In the genomic region with DNA sequence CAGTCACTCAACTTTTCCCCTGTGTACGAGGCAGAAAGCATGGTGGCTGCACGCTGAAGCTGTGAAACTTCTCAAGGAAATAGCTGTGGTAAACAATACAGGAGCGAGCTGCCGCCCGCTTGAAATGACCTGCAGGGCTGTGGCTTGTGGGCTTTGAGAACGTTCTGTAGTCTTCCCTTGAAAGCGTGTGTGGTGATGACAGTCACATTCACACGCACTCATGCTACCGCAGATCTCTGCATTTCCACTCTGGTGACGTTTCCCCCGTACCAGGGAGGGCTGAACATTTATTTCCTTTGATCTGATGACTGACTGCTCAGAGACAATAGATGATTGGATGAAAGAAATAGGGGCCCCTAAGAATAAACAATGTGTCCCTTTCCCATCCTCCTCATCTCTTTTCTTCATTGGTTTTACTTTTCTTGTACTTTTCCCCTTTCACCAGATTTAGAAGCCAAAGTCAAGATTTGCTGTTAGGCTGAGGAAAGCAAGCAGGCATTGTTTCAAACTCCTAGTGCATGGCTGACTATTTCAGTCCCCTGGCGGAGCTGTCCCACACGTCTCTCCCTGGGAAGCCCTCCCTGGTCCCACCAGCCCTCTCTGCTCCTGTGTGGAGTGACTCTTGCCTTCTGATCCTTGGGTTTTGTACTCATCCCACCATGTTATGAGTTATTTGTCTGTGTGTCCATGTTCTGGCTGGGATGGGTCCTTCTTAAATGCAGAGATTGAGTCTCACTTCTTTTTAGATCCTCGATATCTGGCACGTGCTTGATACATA, we compare ENCODE assay signal across 8 cellular contexts. TPM values are rescaled to one million over a fixed set of nuclear protein-coding genes. Genes with fewer than 3 reads are reported as not detected.
DNase-seq lines count a peak whose midpoint lies in the region; ATAC-seq, FAIRE-seq and TF ChIP-seq lines count a peak whose summit lies in the region.

No MANE protein-coding gene starts in this region.

- TF ChIP-seq CTCF in DND-41 (IDR thresholded peaks at IDR 0.05; ENCODE audit: borderline replicate concordance, extremely low read depth, low read length, poor library complexity, severe bottlenecking) (no peak), GM12878 (IDR thresholded peaks at IDR 0.05 in 2 of 3, conservative IDR thresholded peaks at IDR 0.05 in 1 of 3; ENCODE audit: control insufficient read depth in 2 of 3, extremely low read depth in 1 of 3, insufficient read depth in 1 of 3, low read depth in 3 of 3, low read length in 3 of 3) (no peak), natural killer cell (IDR thresholded peaks at IDR 0.05) (no peak)

- intact Hi-C loops in GM12878 (cut with micrococcal nuclease; ENCODE audit: unreplicated experiment) = loop anchor here (5.0 kb wide), 2 partner anchors 464 to 891 kb away; no protein-coding TSS in a partner anchor
- intact Hi-C loops in natural killer cell (cut with micrococcal nuclease) = loop anchor here (1.0 to 10.0 kb wide), 8 partner anchors 34 to 1321 kb away; no protein-coding TSS in a partner anchor

- H4K20me1 ChIP-seq in DND-41 (ENCODE audit: insufficient read depth, low read length) (no peaks in the 10 kb centered on the region; the same call in 1 of the 2 replicates), GM12878 (ENCODE audit: control insufficient read depth, insufficient read depth) (no peaks in the 10 kb centered on the region)

- H3K4me1 Mint-ChIP-seq in natural killer cell = peaks cover 61 to 63% of the 10 kb centered on the region in 2 donors

- peak; percentile 18; the same call in 1 of the 2 replicates for TF ChIP-seq RAD21 in GM12878 (IDR thresholded peaks at IDR 0.05; ENCODE audit: insufficient read depth, low read depth, low read length)

- POLR2A ChIA-PET in GM12878 (lab: Charles Lee) = interaction anchor here (0.6 to 2.6 kb wide), 3 partner anchors 9 to 433 kb away, joined by 4 to 20 read pairs (median 7); a partner anchor contains a TSS

- H2AFZ ChIP-seq in DND-41 (ENCODE audit: low read depth, low read length) = peak overlapping the region; percentile 48; the same call in 1 of the 2 replicates
- H2AFZ ChIP-seq in GM12878 (ENCODE audit: control insufficient read depth, low read depth, low read length) = peak overlapping the region; percentile 15

- SMC1A ChIA-PET in GM12878 (lab: Charles Lee; ENCODE audit: uncharacterized antibody, unreplicated experiment) = interaction anchor here (1.0 to 2.0 kb wide), 9 partner anchors 8 to 319 kb away, joined by 3 to 15 read pairs (median 4); a partner anchor contains a TSS

- TF ChIP-seq POLR2A in GM12878 (IDR thresholded peaks at IDR 0.05; ENCODE audit: low read depth, low read length) = no peak

- no peaks in the 10 kb centered on the region for H3K9me3 Mint-ChIP-seq in natural killer cell

- peak overlapping the region; percentile 80 for H3K4me3 Mint-ChIP-seq in natural killer cell

- no TSS peak for BruUV-seq in GM12878 (replicated peaks; lab: Mats Ljungman, UMichigan)

- WGBS in GM12878 (ENCODE audit: insufficient coverage, insufficient replicate concordance, low lambda C conversion rate, missing lambda C conversion rate) = 26% methylated on average over 15 of the region's 15 CpGs

- CTCF ChIA-PET in GM12878 (lab: Yijun Ruan, JAX) = interaction anchor here (0.6 to 10.4 kb wide), 6 partner anchors 9 to 440 kb away, joined by 3 to 72 read pairs (median 4); a partner anchor contains a TSS

- peak overlapping the region; percentile 96 to 99 for H3K27ac Mint-ChIP-seq in natural killer cell

- RAD21 ChIA-PET in GM12878 (lab: Charles Lee; ENCODE audit: unreplicated experiment) = interaction anchor here (1.4 to 3.3 kb wide), 4 partner anchors 9 to 440 kb away, joined by 3 to 9 read pairs (median 6); a partner anchor contains a TSS

- in situ Hi-C loops in GM12878 (cut with MboI) = no loop called here

- H3K36me3 Mint-ChIP-seq in natural killer cell = no peaks in the 10 kb centered on the region

- peak overlapping the region; percentile 3; the same call in 1 of the 2 replicates for H3K27ac ChIP-seq in DND-41 (ENCODE audit: low read length)
- H3K27ac ChIP-seq in GM12878 (ENCODE audit: control insufficient read depth, insufficient read depth) = peak overlapping the region; percentile 50
- peak overlapping the region; percentile 52 for H3K27ac ChIP-seq in substantia nigra (ENCODE audit: low read depth, low read length, poor library complexity, severe bottlenecking)

- H3K4me1 ChIP-seq in DND-41 (ENCODE audit: insufficient read depth, low read length) (peaks cover 35% of the 10 kb centered on the region), GM12878 (ENCODE audit: control insufficient read depth, insufficient read depth, low read length) (peaks cover 30% of the 10 kb centered on the region)

- H3K9me3 ChIP-seq in DND-41 (ENCODE audit: insufficient read depth, low read length, severe bottlenecking) (no peaks in the 10 kb centered on the region), GM12878 (replicated peaks; ENCODE audit: control insufficient read depth, insufficient read depth, low read length) (no peaks in the 10 kb centered on the region)

- H3K27me3 Mint-ChIP-seq in natural killer cell (ENCODE audit: low read depth in 2 of 2) = no peaks in the 10 kb centered on the region

- peaks cover 13% of the 10 kb centered on the region for H3K27me3 ChIP-seq in DND-41 (ENCODE audit: insufficient read depth, low read length, poor library complexity)
- H3K27me3 ChIP-seq in GM12878 (replicated peaks in 1 of 2; ENCODE audit: control insufficient read depth in 2 of 2, insufficient read depth in 2 of 2, low read length in 1 of 2) = no peaks in the 10 kb centered on the region

- H3K4me2 ChIP-seq in DND-41 (ENCODE audit: insufficient read depth, low read length) (peak overlapping the region; percentile 66), GM12878 (ENCODE audit: control insufficient read depth, insufficient read depth) (peak overlapping the region; percentile 70)

- H3K4me3 ChIP-seq in DND-41 (ENCODE audit: low read depth in 1 of 2, low read length in 2 of 2) (peak overlapping the region in 1 of 2 experiments; percentile 42; a peak in 2 of 4 replicates), GM12878 (no peak overlapping the region)

- ATAC-seq in DND-41 (ENCODE audit: insufficient read depth, low read depth) (peak; percentile 97), HG02763 (IDR thresholded peaks at IDR 0.05; ENCODE audit: unreplicated experiment) (peak; percentile 55), GM12878 (peak; percentile 60), natural killer cell (peak; percentile 65 to 84 (median 81))

- H3K9ac ChIP-seq in DND-41 (ENCODE audit: low read depth, low read length) = no peak overlapping the region
- peak overlapping the region; percentile 1; the same call in 1 of the 2 replicates for H3K9ac ChIP-seq in GM12878 (ENCODE audit: control insufficient read depth, insufficient read depth, low read length)

- H3K79me2 ChIP-seq in DND-41 (ENCODE audit: insufficient read depth, low read length) (no peaks in the 10 kb centered on the region), GM12878 (ENCODE audit: control insufficient read depth, insufficient read depth, low read length) (no peaks in the 10 kb centered on the region)

- peak; percentile 98 for FAIRE-seq in GM12878 (lab: Jason Lieb, UNC)

- DNase-seq in DND-41 = peak; percentile 87
- DNase-seq in T-helper 2 cell = peak; percentile 45 to 100 (median 85)
- peak; percentile 91 for DNase-seq in GM12878 (ENCODE audit: low read depth, low spot score)
- peak; percentile 81 for DNase-seq in natural killer cell
- peak in 2 of 49 donors; percentile 17 to 31 for DNase-seq in substantia nigra (lab: John Stamatoyannopoulos, UW)
- DNase-seq in NCI-H128 (lab: John Stamatoyannopoulos, UW; ENCODE audit: unreplicated experiment) = no peak
- DNase-seq in NCI-H1694 treated with DMSO at 0.1 percent for 48 hours (lab: John Stamatoyannopoulos, UW) = no peak

- TF ChIP-seq EP300 in GM12878 (IDR thresholded peaks at IDR 0.05; ENCODE audit: borderline replicate concordance in 1 of 2, control insufficient read depth in 1 of 2, low read depth in 2 of 2, low read length in 2 of 2) = peak; percentile 95 to 96

- H3K36me3 ChIP-seq in DND-41 (ENCODE audit: insufficient read depth, low read length) = no peaks in the 10 kb centered on the region
- H3K36me3 ChIP-seq in GM12878 (ENCODE audit: control insufficient read depth in 2 of 2, insufficient read depth in 2 of 2, low read length in 1 of 2) = no peaks in the 10 kb centered on the region

RNA-seq across cellular contexts. Expression of a gene that starts 3.9 kb away (rescaled TPM):
- 30.4 and 37.7 TPM in 2 replicates for total RNA-seq in GM12878 (2013; cell fraction: nucleolus; rRNA removed)
- total RNA-seq in GM12878 (2014; rRNA removed) = 9.1 and 9.4 TPM in 2 replicates
- 6.4 and 6.7 TPM in 2 replicates for total RNA-seq in GM12878 (2014; rRNA removed; fragmentation: Illumina TruSeq; extraction: Trizol)
- 7.1 and 8.4 TPM in 2 replicates for total RNA-seq in GM12878 (2021)
- 4.8 TPM for polyA plus RNA-seq in GM12878 (2011; ENCODE audit: low read depth)
- 12.1 and 12.9 TPM in 2 replicates for polyA plus RNA-seq in GM12878 (2011; rRNA removed)
- 11.7 and 15.5 TPM in 2 replicates for polyA plus RNA-seq in GM12878 (2011; cell fraction: cytosol; rRNA removed)
- 16.8 and 21.8 TPM in 2 replicates for polyA plus RNA-seq in GM12878 (2011; cell fraction: nucleus; rRNA removed)
- polyA plus RNA-seq in GM12878 (2012) = 3.7 and 6.1 TPM in 2 replicates
- polyA plus RNA-seq in GM12878 (2014; fragmentation: Illumina TruSeq; extraction: Trizol) = 8.0 and 8.3 TPM in 2 replicates
- polyA plus RNA-seq in GM12878 (2014; fragmentation: Nextera tagmentation; extraction: Ambion mirVana) = 1 to 10 TPM; 3.3 to 4.2 TPM
- 7.1 and 7.2 TPM in 2 replicates for polyA plus RNA-seq in GM12878 (2014; rRNA removed)
- 1 to 10 TPM; 5.9 to 6.7 TPM for polyA plus RNA-seq in GM12878 (2016; fragmentation: Nextera tagmentation; extraction: Ambion mirVana)
- polyA minus RNA-seq in GM12878 (2011; rRNA and poly(A)+ RNA removed) = 12.9 and 13.6 TPM in 2 replicates
- 2.9 and 4.1 TPM in 2 replicates for polyA minus RNA-seq in GM12878 (2011; cell fraction: cytosol; rRNA and poly(A)+ RNA removed)
- polyA minus RNA-seq in GM12878 (2011; cell fraction: nucleus; rRNA and poly(A)+ RNA removed) = 7.6 and 18.4 TPM in 2 replicates
- total RNA-seq in natural killer cell = 100 to 1,000 TPM in 1 of 3 donors, 10 to 100 TPM in 2; 84.1 to 143 (median 89.0) TPM

RNA-seq across cellular contexts. Expression of a gene that starts 9.2 kb away (rescaled TPM):
- total RNA-seq in GM12878 (2013; cell fraction: nucleolus; rRNA removed) = 28.3 and 29.2 TPM in 2 replicates
- total RNA-seq in GM12878 (2014; rRNA removed) (35.9 and 41.5 TPM in 2 replicates), GM12878 (2014; rRNA removed; fragmentation: Illumina TruSeq; extraction: Trizol) (33.6 and 34.0 TPM in 2 replicates), GM12878 (2021) (49.1 and 51.3 TPM in 2 replicates), natural killer cell (100 to 1,000 TPM in 1 of 3 donors, 10 to 100 TPM in 2; 85.7 to 106 (median 86.8) TPM)
- polyA plus RNA-seq in GM12878 (2011; ENCODE audit: low read depth) = 84.8 TPM
- polyA plus RNA-seq in GM12878 (2011; rRNA removed) (184 and 225 TPM in 2 replicates), GM12878 (2014; fragmentation: Illumina TruSeq; extraction: Trizol) (58.6 and 69.7 TPM in 2 replicates), GM12878 (2014; fragmentation: Nextera tagmentation; extraction: Ambion mirVana) (100 to 1,000 TPM; 246 to 298 TPM), GM12878 (2014; rRNA removed) (54.5 and 62.3 TPM in 2 replicates), GM12878 (2016; fragmentation: Nextera tagmentation; extraction: Ambion mirVana) (100 to 1,000 TPM; 116 to 119 TPM)
- 123 and 164 TPM in 2 replicates for polyA plus RNA-seq in GM12878 (2011; cell fraction: cytosol; rRNA removed)
- 71.6 and 105 TPM in 2 replicates for polyA plus RNA-seq in GM12878 (2011; cell fraction: nucleus; rRNA removed)
- polyA plus RNA-seq in GM12878 (2012) = 43.5 and 55.4 TPM in 2 replicates
- polyA minus RNA-seq in GM12878 (2011; rRNA and poly(A)+ RNA removed) = 91.6 and 112 TPM in 2 replicates
- polyA minus RNA-seq in GM12878 (2011; cell fraction: cytosol; rRNA and poly(A)+ RNA removed) = 18.4 and 19.9 TPM in 2 replicates
- 14.9 and 18.1 TPM in 2 replicates for polyA minus RNA-seq in GM12878 (2011; cell fraction: nucleus; rRNA and poly(A)+ RNA removed)

Comparison
In these comparisons a context has a peak if more than half of its experiments do, and no peak if none do; other contexts are left out.
1. DNase-seq: peak in DND-41 (single experiment), T-helper 2 cell (5 of 5), GM12878 (single experiment) and natural killer cell (single experiment); none in NCI-H128 (single experiment) and NCI-H1694 treated with DMSO at 0.1 percent for 48 hours (single experiment).
2. Peak in every context shown above with its lines, with median percentiles within 50 percentile points of each other: ATAC-seq and H3K27ac ChIP-seq.